ENCODE assay signal across 18 cellular contexts in genomic region chr3:43369404-43370345, GRCh38.
A peak's percentile ranks its signal among the peaks of the same experiment; 100 is the strongest.
DNase-seq lines count a peak whose midpoint lies in the region; ATAC-seq and TF ChIP-seq lines count a peak whose summit lies in the region.
"Had no signal": no experiment of that assay in that cellular context is flagged by ENCODE, and none has a peak within 500 bp of the region (broad histone marks: within the 10 kb centered on the region; RNA-seq: fewer than 3 reads in every experiment).

No MANE protein-coding gene starts in this region.

- no peak overlapping the region for H3K9ac ChIP-seq in neuronal stem cell (ENCODE audit: low read depth, low read length, poor library complexity)
- H3K9ac ChIP-seq: BLaER1, KMS-11 had no signal

- DNase-seq in GM13976 (ENCODE audit: low spot score) (peak; percentile 11), MV-4-11 (lab: John Stamatoyannopoulos, UW) (peak; percentile 86), amniotic epithelial cell (ENCODE audit: low read depth) (peak; percentile 39), neuronal stem cell (ENCODE audit: low spot score) (no peak), HK-2 (ENCODE audit: unreplicated experiment) (no peak), testis (no peak)
- DNase-seq: activated naive CD4-positive, alpha-beta T cell treated with Interleukin-2 at 50 U/mL for 16 hours; DMS153; hippocampal formation; NCI-H1436; posterior cingulate gyrus; stimulated activated naive B cell treated with anti-CD40 and anti-IgM and Interleukin-4, amounts not matched to agents 10 μg/mL and 1 μg/mL and 100 μg/mL, for 72 hours; transverse colon had no signal

- no peak overlapping the region for H4K91ac ChIP-seq in neuronal stem cell (ENCODE audit: low read depth, low read length, poor library complexity)

- no peak overlapping the region for H2BK120ac ChIP-seq in neuronal stem cell (ENCODE audit: low read depth, low read length)

- H2BK15ac ChIP-seq in neuronal stem cell (ENCODE audit: low read length): no peak overlapping the region

- TF ChIP-seq POLR2A in testis (IDR thresholded peaks at IDR 0.05): no peak

- H2BK5ac ChIP-seq in neuronal stem cell (ENCODE audit: low read length): no peak overlapping the region

- H2AFZ ChIP-seq in neuronal stem cell (ENCODE audit: low read length): no peak overlapping the region

- H3K27me3 ChIP-seq in neuronal stem cell (ENCODE audit: control insufficient read depth in 3 of 3, insufficient read depth in 3 of 3, low read depth in 1 of 3, low read length in 3 of 3) (no peaks in the 10 kb centered on the region), testis (no peaks in the 10 kb centered on the region)
- H3K27me3 ChIP-seq: ascending aorta, BLaER1, transverse colon had no signal

- H3K9me3 ChIP-seq in neuronal stem cell (replicated peaks in 1 of 2; ENCODE audit: control insufficient read depth in 2 of 2, insufficient read depth in 1 of 2, low read depth in 1 of 2, low read length in 2 of 2): no peaks in the 10 kb centered on the region
- H3K9me3 ChIP-seq in testis: no peaks in the 10 kb centered on the region
- H3K9me3 ChIP-seq: ascending aorta, BLaER1, transverse colon had no signal

- in situ Hi-C loops in GM13976 (cut with MboI; ENCODE audit: low sequenced_read_pairs, unreplicated experiment): loop anchor here (10.0 kb wide), 1 partner anchor 205 kb away; no protein-coding TSS in a partner anchor

- intact Hi-C loops in testis (cut with DNase I; ENCODE audit: low total_unique reads): no loop called here

- no peak overlapping the region for H3K4me2 ChIP-seq in neuronal stem cell (ENCODE audit: insufficient read depth, low read length, poor library complexity, severe bottlenecking)
- H3K4me2 ChIP-seq: BLaER1, KMS-11 had no signal

- no CpG with 5 or more reads among the region's 10 CpGs for WGBS in neuronal stem cell (ENCODE audit: extremely low coverage in 2 of 2, insufficient read length in 2 of 2, insufficient replicate concordance in 1 of 2), 2 donors
- 83 to 91% methylated on average over 10 of the region's 10 CpGs for WGBS in testis, 2 donors

- H3K4me1 ChIP-seq in neuronal stem cell (ENCODE audit: control insufficient read depth in 2 of 2, insufficient read depth in 1 of 2, low read depth in 1 of 2, low read length in 2 of 2) (peaks cover 0 to 14% of the 10 kb centered on the region in 2 donors), testis (no peaks in the 10 kb centered on the region)
- H3K4me1 ChIP-seq: BLaER1, transverse colon had no signal

- H3K36me3 ChIP-seq in neuronal stem cell (replicated peaks in 1 of 2; ENCODE audit: control insufficient read depth in 2 of 2, insufficient read depth in 2 of 2, low read length in 2 of 2) (peaks cover 0 to 2% of the 10 kb centered on the region in 2 donors), testis (ENCODE audit: low read depth, missing control alignments) (no peaks in the 10 kb centered on the region)
- H3K36me3 ChIP-seq: transverse colon had no signal

- H4K8ac ChIP-seq in neuronal stem cell (ENCODE audit: low read depth, low read length): no peak overlapping the region

- H2AK5ac ChIP-seq in neuronal stem cell (ENCODE audit: low read depth, low read length): no peak overlapping the region

- TF ChIP-seq CTCF in GM13976 (IDR thresholded peaks at IDR 0.05; ENCODE audit: borderline replicate concordance, control extremely low read depth, extremely low read depth, insufficient read depth, missing control alignments) (no peak), testis (IDR thresholded peaks at IDR 0.05) (no peak)

- no peak overlapping the region for H3K14ac ChIP-seq in neuronal stem cell (ENCODE audit: low read length)

- no peak overlapping the region for H3K4ac ChIP-seq in neuronal stem cell (ENCODE audit: low read length)

- peak overlapping the region; percentile 20 for H3K18ac ChIP-seq in neuronal stem cell (ENCODE audit: low read length)

- peaks cover 2% of the 10 kb centered on the region for H3K79me1 ChIP-seq in neuronal stem cell (ENCODE audit: low read depth, low read length)

- H3K23ac ChIP-seq in neuronal stem cell (ENCODE audit: low read depth, low read length, poor library complexity): no peak overlapping the region

- H3K4me3 ChIP-seq in neuronal stem cell (ENCODE audit: low read length in 2 of 2): no peak overlapping the region
- H3K4me3 ChIP-seq in testis: no peak overlapping the region
- H3K4me3 ChIP-seq: ascending aorta, BLaER1, transverse colon had no signal

- H2BK12ac ChIP-seq in neuronal stem cell (ENCODE audit: low read length): no peak overlapping the region

- ATAC-seq in HG03196 (IDR thresholded peaks at IDR 0.05; ENCODE audit: unreplicated experiment) (no peak), HG03025 (IDR thresholded peaks at IDR 0.05; ENCODE audit: low FRiP score, unreplicated experiment) (no peak)
- ATAC-seq: stimulated activated naive B cell treated with anti-CD40 and anti-IgM and Interleukin-4, amounts not matched to agents 10 μg/mL and 1 μg/mL and 100 μg/mL, for 72 hours had no signal

- H3K27ac ChIP-seq in neuronal stem cell (replicated peaks; ENCODE audit: low read length) (no peak overlapping the region), testis (no peak overlapping the region)
- H3K27ac ChIP-seq: ascending aorta, BLaER1, KMS-11, transverse colon had no signal

Comparison
In these comparisons a context has a peak if more than half of its experiments do, and no peak if none do; other contexts are left out.
1. DNase-seq: peak in GM13976 (single experiment), MV-4-11 (single experiment) and amniotic epithelial cell (single experiment); none in neuronal stem cell (single experiment), HK-2 (single experiment) and testis (single experiment).